In the genomic region with DNA sequence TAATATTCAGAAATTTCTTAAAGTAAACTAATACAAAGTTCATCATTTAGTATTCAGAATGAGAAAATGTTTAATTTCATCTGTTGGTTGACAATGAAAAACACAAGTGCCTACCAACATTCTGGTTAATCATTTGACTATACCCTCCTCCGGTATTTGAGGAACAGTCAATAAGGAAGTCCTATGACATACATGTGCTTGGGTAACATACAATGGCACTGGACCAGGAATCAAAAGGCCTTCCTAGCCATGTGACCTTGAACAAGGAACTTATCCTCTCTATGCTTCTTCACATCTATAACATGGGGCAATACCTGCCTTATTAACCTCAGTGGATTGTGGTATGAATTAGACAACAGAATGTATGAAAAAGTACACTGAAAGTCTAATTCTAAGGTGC, we compare ENCODE assay signal across 21 cellular contexts.
"Had no signal": no experiment of that assay in that cellular context is flagged by ENCODE, and none has a peak within 500 bp of the region (broad histone marks: within the 10 kb centered on the region; RNA-seq: fewer than 3 reads in every experiment).

No MANE protein-coding gene starts in this region.

- H3K27me3 ChIP-seq: esophagus muscularis mucosa, spleen had no signal

- H3K36me3 Mint-ChIP-seq: brain had no signal

- H3K9me3 ChIP-seq: esophagus muscularis mucosa, spleen had no signal

- H3K27me3 Mint-ChIP-seq: activated CD4-positive, alpha-beta T cell treated with anti-CD3 and anti-CD28 coated beads, Interleukin-2, amount 10 ng/mL, durations not matched to agents 7 days and 5 days; activated naive CD8-positive, alpha-beta T cell treated with anti-CD3 and anti-CD28 coated beads for 36 hours; brain; naive thymus-derived CD8-positive, alpha-beta T cell; progenitor cell of endocrine pancreas; stimulated activated naive CD8-positive, alpha-beta T cell treated with anti-CD3 and anti-CD28 coated beads, Interleukin-15, amount 100 ng/mL, for 72 hours; type B pancreatic cell had no signal

- H3K4me3 ChIP-seq: coronary artery, esophagus muscularis mucosa, lung, spleen had no signal

- H3K4me3 Mint-ChIP-seq: activated CD4-positive, alpha-beta T cell treated with anti-CD3 and anti-CD28 coated beads, Interleukin-2, amount 10 ng/mL, durations not matched to agents 7 days and 5 days; activated naive CD8-positive, alpha-beta T cell treated with anti-CD3 and anti-CD28 coated beads for 36 hours; brain; naive thymus-derived CD8-positive, alpha-beta T cell; stimulated activated naive CD8-positive, alpha-beta T cell treated with anti-CD3 and anti-CD28 coated beads, Interleukin-15, amount 100 ng/mL, for 72 hours; T-helper 2 cell treated with Interferon-gamma antibody and Interleukin-4, amounts not matched to agents 5 μg/mL and 100 μg/mL, for 36 hours; type B pancreatic cell had no signal

- DNase-seq: activated CD4-positive, alpha-beta T cell treated with anti-CD3 and anti-CD28 coated beads, Interleukin-2, amount 10 ng/mL, durations not matched to agents 7 days and 5 days; activated CD4-positive, CD25-positive, alpha-beta regulatory T cell; activated CD8-positive, alpha-beta memory T cell treated with anti-CD3 and anti-CD28 coated beads, Interleukin-2, amount 50 U/mL, for 48 hours; activated gamma-delta T cell treated with Interleukin-2 at 50 U/mL for 16 hours; activated naive CD8-positive, alpha-beta T cell treated with anti-CD3 and anti-CD28 coated beads for 36 hours; central memory CD4-positive, alpha-beta T cell; effector CD4-positive, alpha-beta T cell; glutamatergic neuron; hypothalamus; naive thymus-derived CD8-positive, alpha-beta T cell; spleen; stimulated activated CD4-positive, alpha-beta T cell treated with anti-CD3 and anti-CD28 coated beads, Interleukin-1b, Interleukin-23, amount 100 ng/mL, for 48 hours; stimulated activated naive CD8-positive, alpha-beta T cell treated with anti-CD3 and anti-CD28 coated beads, Interleukin-15, amount 100 ng/mL, for 72 hours had no signal

- H3K27ac ChIP-seq: coronary artery, esophagus muscularis mucosa, spleen had no signal

- H3K4me1 Mint-ChIP-seq: activated CD4-positive, alpha-beta T cell treated with anti-CD3 and anti-CD28 coated beads, Interleukin-2, amount 10 ng/mL, durations not matched to agents 7 days and 5 days; activated naive CD8-positive, alpha-beta T cell treated with anti-CD3 and anti-CD28 coated beads for 36 hours; brain; stimulated activated naive CD8-positive, alpha-beta T cell treated with anti-CD3 and anti-CD28 coated beads, Interleukin-15, amount 100 ng/mL, for 72 hours had no signal

- ATAC-seq: naive thymus-derived CD8-positive, alpha-beta T cell; sciatic nerve; stimulated activated naive CD8-positive, alpha-beta T cell treated with anti-CD3 and anti-CD28 coated beads, Interleukin-15, amount 100 ng/mL, for 72 hours had no signal

- H3K27ac Mint-ChIP-seq: activated CD4-positive, alpha-beta T cell treated with anti-CD3 and anti-CD28 coated beads, Interleukin-2, amount 10 ng/mL, durations not matched to agents 7 days and 5 days; activated naive CD8-positive, alpha-beta T cell treated with anti-CD3 and anti-CD28 coated beads for 36 hours; brain; naive thymus-derived CD8-positive, alpha-beta T cell; progenitor cell of endocrine pancreas; stimulated activated naive CD8-positive, alpha-beta T cell treated with anti-CD3 and anti-CD28 coated beads, Interleukin-15, amount 100 ng/mL, for 72 hours; T-helper 2 cell treated with Interferon-gamma antibody and Interleukin-4, amounts not matched to agents 5 μg/mL and 100 μg/mL, for 36 hours; type B pancreatic cell had no signal

- H3K9me3 Mint-ChIP-seq: activated CD4-positive, alpha-beta T cell treated with anti-CD3 and anti-CD28 coated beads, Interleukin-2, amount 10 ng/mL, durations not matched to agents 7 days and 5 days; activated naive CD8-positive, alpha-beta T cell treated with anti-CD3 and anti-CD28 coated beads for 36 hours; naive thymus-derived CD8-positive, alpha-beta T cell; stimulated activated naive CD8-positive, alpha-beta T cell treated with anti-CD3 and anti-CD28 coated beads, Interleukin-15, amount 100 ng/mL, for 72 hours; T-helper 2 cell treated with Interferon-gamma antibody and Interleukin-4, amounts not matched to agents 5 μg/mL and 100 μg/mL, for 36 hours; type B pancreatic cell had no signal

- H3K4me1 ChIP-seq: spleen had no signal
